Comparison of ENCODE assay signal across 1 cellular context in the genomic region with DNA sequence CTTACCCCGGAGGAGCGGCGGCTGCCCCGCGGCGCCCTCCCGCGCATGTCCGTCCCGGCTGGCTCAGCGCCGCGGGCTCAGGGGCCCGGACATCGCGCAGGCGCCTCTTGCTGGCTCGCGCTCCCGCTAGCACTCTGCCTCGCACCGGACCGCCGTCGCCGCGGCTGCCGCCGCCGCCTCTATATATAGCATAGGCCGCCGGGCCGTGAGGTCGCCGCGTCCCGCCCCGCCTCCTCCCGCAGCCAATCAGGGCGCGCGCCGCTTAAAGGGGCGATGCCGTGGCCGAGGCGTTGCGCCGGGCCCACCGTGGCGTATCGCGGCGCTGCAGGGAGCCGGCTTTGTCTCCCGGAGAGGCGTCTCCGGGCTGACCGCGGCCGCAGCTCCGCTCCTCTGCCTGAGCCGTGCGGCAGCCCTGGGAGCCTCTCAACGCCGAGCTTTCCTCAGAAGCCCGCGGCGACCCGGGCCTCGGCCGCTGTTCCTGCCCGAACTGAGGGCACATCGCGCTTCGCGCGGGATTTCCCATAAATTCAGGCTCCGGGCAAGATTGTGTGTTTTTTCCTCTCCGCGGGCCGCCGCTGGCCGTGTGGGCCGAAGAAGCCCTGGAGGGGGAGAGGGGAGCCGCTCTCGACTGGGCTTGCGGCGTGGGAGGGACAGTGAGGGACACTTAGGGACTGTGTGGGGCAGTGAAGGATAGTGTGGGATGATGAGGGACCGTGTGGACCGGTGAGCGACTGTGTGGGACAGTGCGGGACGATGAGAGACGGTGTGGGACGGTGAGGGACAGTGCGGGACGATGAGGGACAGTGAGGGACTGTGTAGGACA.
TF ChIP-seq lines count a peak whose summit lies in the region.

A gene with protein sequence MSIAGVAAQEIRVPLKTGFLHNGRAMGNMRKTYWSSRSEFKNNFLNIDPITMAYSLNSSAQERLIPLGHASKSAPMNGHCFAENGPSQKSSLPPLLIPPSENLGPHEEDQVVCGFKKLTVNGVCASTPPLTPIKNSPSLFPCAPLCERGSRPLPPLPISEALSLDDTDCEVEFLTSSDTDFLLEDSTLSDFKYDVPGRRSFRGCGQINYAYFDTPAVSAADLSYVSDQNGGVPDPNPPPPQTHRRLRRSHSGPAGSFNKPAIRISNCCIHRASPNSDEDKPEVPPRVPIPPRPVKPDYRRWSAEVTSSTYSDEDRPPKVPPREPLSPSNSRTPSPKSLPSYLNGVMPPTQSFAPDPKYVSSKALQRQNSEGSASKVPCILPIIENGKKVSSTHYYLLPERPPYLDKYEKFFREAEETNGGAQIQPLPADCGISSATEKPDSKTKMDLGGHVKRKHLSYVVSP (minus strand): TSS at position 157 of the 823 bp plus-strand sequence. CDS start 10,690 bp downstream, outside the sequence.

TF ChIP-seq in HepG2, 621 proteins besides CTCF, POLR2A, EP300 and RAD21 (continued from another document):
- TF ChIP-seq, protein P1, sequence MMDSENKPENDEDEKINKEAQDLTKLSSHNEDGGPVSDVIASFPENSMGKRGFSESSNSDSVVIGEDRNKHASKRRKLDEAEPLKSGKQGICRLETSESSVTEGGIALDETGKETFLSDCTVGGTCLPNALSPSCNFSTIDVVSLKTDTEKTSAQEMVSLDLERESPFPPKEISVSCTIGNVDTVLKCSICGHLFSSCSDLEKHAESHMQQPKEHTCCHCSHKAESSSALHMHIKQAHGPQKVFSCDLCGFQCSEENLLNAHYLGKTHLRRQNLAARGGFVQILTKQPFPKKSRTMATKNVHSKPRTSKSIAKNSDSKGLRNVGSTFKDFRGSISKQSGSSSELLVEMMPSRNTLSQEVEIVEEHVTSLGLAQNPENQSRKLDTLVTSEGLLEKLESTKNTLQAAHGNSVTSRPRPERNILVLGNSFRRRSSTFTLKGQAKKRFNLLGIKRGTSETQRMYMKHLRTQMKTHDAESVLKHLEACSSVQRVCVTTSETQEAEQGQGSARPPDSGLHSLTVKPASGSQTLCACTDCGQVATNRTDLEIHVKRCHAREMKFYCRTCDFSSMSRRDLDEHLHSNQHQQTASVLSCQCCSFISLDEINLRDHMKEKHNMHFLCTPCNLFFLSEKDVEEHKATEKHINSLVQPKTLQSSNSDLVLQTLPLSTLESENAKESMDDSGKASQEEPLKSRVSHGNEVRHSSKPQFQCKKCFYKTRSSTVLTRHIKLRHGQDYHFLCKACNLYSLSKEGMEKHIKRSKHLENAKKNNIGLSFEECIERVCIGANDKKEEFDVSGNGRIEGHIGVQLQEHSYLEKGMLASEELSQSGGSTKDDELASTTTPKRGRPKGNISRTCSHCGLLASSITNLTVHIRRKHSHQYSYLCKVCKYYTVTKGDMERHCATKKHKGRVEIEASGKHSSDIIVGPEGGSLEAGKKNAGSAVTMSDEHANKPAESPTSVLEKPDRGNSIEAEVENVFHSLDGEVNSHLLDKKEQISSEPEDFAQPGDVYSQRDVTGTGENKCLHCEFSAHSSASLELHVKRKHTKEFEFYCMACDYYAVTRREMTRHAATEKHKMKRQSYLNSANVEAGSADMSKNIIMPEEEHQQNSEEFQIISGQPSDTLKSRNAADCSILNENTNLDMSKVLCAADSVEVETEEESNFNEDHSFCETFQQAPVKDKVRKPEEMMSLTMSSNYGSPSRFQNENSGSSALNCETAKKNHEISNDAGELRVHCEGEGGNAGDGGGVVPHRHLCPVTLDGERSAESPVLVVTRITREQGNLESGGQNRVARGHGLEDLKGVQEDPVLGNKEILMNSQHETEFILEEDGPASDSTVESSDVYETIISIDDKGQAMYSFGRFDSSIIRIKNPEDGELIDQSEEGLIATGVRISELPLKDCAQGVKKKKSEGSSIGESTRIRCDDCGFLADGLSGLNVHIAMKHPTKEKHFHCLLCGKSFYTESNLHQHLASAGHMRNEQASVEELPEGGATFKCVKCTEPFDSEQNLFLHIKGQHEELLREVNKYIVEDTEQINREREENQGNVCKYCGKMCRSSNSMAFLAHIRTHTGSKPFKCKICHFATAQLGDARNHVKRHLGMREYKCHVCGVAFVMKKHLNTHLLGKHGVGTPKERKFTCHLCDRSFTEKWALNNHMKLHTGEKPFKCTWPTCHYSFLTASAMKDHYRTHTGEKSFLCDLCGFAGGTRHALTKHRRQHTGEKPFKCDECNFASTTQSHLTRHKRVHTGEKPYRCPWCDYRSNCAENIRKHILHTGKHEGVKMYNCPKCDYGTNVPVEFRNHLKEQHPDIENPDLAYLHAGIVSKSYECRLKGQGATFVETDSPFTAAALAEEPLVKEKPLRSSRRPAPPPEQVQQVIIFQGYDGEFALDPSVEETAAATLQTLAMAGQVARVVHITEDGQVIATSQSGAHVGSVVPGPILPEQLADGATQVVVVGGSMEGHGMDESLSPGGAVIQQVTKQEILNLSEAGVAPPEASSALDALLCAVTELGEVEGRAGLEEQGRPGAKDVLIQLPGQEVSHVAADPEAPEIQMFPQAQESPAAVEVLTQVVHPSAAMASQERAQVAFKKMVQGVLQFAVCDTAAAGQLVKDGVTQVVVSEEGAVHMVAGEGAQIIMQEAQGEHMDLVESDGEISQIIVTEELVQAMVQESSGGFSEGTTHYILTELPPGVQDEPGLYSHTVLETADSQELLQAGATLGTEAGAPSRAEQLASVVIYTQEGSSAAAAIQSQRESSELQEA (CRISPR knock-in tag; IDR thresholded peaks at IDR 0.05; ENCODE audit: not compliant biosample characterization), result no peak
- TF ChIP-seq GABPA (IDR thresholded peaks at IDR 0.05; ENCODE audit: low read depth, low read length) (no peak), GABPA (CRISPR knock-in tag; IDR thresholded peaks at IDR 0.05; ENCODE audit: low read depth) (no peak), TOPORS (CRISPR knock-in tag; IDR thresholded peaks at IDR 0.05) (peak; percentile 79; the same call in 1 of the 2 replicates), GATA4 (IDR thresholded peaks at IDR 0.05; ENCODE audit: borderline replicate concordance, low read depth) (peak; percentile 84; the same call in 1 of the 2 replicates), GPN1 (CRISPR knock-in tag; IDR thresholded peaks at IDR 0.05; ENCODE audit: borderline replicate concordance) (no peak), ZNF44 (CRISPR knock-in tag; IDR thresholded peaks at IDR 0.05) (peak; percentile 26; the same call in 1 of the 2 replicates), CHCHD3 (CRISPR knock-in tag; IDR thresholded peaks at IDR 0.05) (no peak; the same call in 1 of the 2 replicates), SP140L (CRISPR knock-in tag; IDR thresholded peaks at IDR 0.05; ENCODE audit: borderline replicate concordance) (0 out of 2 replicates have a peak, but pooled peaks have one; percentile 63), YY1 (IDR thresholded peaks at IDR 0.05; ENCODE audit: insufficient read depth, insufficient replicate concordance, low read depth, low read length) (peak; percentile 78), MED8 (CRISPR knock-in tag; IDR thresholded peaks at IDR 0.05; ENCODE audit: insufficient replicate concordance) (peak; percentile 81), ZNF782 (CRISPR knock-in tag; IDR thresholded peaks at IDR 0.05; ENCODE audit: borderline replicate concordance) (peak; percentile 85; the same call in 1 of the 2 replicates), ZIK1 (CRISPR knock-in tag; IDR thresholded peaks at IDR 0.05; ENCODE audit: borderline replicate concordance, low read depth) (peak; percentile 98)
- TF ChIP-seq, protein P2, sequence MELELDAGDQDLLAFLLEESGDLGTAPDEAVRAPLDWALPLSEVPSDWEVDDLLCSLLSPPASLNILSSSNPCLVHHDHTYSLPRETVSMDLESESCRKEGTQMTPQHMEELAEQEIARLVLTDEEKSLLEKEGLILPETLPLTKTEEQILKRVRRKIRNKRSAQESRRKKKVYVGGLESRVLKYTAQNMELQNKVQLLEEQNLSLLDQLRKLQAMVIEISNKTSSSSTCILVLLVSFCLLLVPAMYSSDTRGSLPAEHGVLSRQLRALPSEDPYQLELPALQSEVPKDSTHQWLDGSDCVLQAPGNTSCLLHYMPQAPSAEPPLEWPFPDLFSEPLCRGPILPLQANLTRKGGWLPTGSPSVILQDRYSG (CRISPR knock-in tag; IDR thresholded peaks at IDR 0.05), result no peak
- TF ChIP-seq, protein P3, sequence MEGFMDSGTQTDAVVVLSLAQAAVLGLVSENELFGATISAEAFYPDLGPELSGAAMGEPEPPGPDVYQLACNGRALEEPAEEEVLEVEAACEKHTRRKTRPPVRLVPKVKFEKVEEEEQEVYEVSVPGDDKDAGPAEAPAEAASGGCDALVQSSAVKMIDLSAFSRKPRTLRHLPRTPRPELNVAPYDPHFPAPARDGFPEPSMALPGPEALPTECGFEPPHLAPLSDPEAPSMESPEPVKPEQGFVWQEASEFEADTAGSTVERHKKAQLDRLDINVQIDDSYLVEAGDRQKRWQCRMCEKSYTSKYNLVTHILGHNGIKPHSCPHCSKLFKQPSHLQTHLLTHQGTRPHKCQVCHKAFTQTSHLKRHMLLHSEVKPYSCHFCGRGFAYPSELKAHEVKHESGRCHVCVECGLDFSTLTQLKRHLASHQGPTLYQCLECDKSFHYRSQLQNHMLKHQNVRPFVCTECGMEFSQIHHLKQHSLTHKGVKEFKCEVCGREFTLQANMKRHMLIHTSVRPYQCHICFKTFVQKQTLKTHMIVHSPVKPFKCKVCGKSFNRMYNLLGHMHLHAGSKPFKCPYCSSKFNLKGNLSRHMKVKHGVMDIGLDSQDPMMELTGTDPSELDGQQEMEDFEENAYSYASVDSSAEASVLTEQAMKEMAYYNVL (CRISPR knock-in tag; IDR thresholded peaks at IDR 0.05; ENCODE audit: borderline replicate concordance), result 0 out of 2 replicates have a peak, but pooled peaks have one; percentile 18
- TF ChIP-seq, protein P4, sequence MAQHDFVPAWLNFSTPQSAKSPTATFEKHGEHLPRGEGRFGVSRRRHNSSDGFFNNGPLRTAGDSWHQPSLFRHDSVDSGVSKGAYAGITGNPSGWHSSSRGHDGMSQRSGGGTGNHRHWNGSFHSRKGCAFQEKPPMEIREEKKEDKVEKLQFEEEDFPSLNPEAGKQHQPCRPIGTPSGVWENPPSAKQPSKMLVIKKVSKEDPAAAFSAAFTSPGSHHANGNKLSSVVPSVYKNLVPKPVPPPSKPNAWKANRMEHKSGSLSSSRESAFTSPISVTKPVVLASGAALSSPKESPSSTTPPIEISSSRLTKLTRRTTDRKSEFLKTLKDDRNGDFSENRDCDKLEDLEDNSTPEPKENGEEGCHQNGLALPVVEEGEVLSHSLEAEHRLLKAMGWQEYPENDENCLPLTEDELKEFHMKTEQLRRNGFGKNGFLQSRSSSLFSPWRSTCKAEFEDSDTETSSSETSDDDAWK (CRISPR knock-in tag; IDR thresholded peaks at IDR 0.05), result no peak
- TF ChIP-seq, protein P5, sequence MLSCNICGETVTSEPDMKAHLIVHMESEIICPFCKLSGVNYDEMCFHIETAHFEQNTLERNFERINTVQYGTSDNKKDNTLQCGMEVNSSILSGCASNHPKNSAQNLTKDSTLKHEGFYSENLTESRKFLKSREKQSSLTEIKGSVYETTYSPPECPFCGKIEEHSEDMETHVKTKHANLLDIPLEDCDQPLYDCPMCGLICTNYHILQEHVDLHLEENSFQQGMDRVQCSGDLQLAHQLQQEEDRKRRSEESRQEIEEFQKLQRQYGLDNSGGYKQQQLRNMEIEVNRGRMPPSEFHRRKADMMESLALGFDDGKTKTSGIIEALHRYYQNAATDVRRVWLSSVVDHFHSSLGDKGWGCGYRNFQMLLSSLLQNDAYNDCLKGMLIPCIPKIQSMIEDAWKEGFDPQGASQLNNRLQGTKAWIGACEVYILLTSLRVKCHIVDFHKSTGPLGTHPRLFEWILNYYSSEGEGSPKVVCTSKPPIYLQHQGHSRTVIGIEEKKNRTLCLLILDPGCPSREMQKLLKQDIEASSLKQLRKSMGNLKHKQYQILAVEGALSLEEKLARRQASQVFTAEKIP (CRISPR knock-in tag; IDR thresholded peaks at IDR 0.05; ENCODE audit: borderline replicate concordance), result no peak
